19 cellular contexts compared by ENCODE assay signal in the genomic region with DNA sequence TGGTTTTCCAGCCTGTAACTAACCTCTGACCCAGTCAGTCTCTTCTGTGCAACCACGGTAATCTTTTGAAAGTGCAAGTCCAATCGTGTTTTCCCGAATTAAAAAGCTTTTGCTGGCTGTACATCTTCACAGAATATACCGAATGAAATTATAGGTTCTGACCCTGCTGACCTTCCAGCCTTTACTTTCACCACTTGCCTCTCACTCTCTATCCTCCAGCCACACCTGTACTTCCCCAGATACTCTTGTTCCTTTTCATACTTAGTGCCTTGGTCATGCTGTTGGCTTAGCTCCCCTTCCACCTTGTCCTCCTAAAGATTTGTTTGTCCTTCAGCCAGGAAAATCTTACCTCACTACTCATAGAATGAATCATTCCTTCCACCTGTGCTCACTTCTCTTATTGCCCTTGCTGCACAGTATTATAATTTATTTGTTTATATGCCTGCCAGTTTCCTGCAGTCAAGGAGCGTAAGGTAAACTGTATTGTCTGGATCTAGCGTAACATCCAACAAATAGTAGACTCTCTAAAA. TPM values are rescaled to one million over a fixed set of nuclear protein-coding genes. Genes with fewer than 3 reads are reported as not detected.
DNase-seq lines count a peak whose midpoint lies in the region; ATAC-seq and TF ChIP-seq lines count a peak whose summit lies in the region.
"Had no signal": no experiment of that assay in that cellular context is flagged by ENCODE, and none has a peak within 500 bp of the region (broad histone marks: within the 10 kb centered on the region; RNA-seq: fewer than 3 reads in every experiment).

No MANE protein-coding gene starts in this region.

- H3K36me3 Mint-ChIP-seq in activated CD4-positive, alpha-beta T cell treated with anti-CD3 and anti-CD28 coated beads for 36 hours (ENCODE audit: low read depth): no peaks in the 10 kb centered on the region
- no peaks in the 10 kb centered on the region for H3K36me3 Mint-ChIP-seq in activated CD4-positive, alpha-beta T cell treated with anti-CD3 and anti-CD28 coated beads, Interleukin-2, amount 10 ng/mL, durations not matched to agents 7 days and 5 days (ENCODE audit: low read depth)
- H3K36me3 Mint-ChIP-seq in glutamatergic neuron (ENCODE audit: unreplicated experiment): no peaks in the 10 kb centered on the region

- peaks cover 14% of the 10 kb centered on the region for H3F3A ChIP-seq in smooth muscle cell (ENCODE audit: low read depth)

- H2AFZ ChIP-seq in smooth muscle cell (ENCODE audit: low read depth): no peak overlapping the region

- H3K27ac ChIP-seq in RWPE2 (ENCODE audit: poor library complexity, severe bottlenecking): peak overlapping the region; percentile 75
- peak overlapping the region; percentile 98 for H3K27ac ChIP-seq in smooth muscle cell (ENCODE audit: low read depth)
- H3K27ac ChIP-seq in heart right ventricle: no peak overlapping the region

- H3K9me3 Mint-ChIP-seq in activated CD4-positive, alpha-beta T cell treated with anti-CD3 and anti-CD28 coated beads for 36 hours (ENCODE audit: low read depth): no peaks in the 10 kb centered on the region
- no peaks in the 10 kb centered on the region for H3K9me3 Mint-ChIP-seq in activated CD4-positive, alpha-beta T cell treated with anti-CD3 and anti-CD28 coated beads, Interleukin-2, amount 10 ng/mL, durations not matched to agents 7 days and 5 days
- peaks cover 10% of the 10 kb centered on the region for H3K9me3 Mint-ChIP-seq in glutamatergic neuron (ENCODE audit: unreplicated experiment)

- H3K4me1 Mint-ChIP-seq in activated CD4-positive, alpha-beta T cell treated with anti-CD3 and anti-CD28 coated beads for 36 hours: peaks cover 21% of the 10 kb centered on the region
- peaks cover 30% of the 10 kb centered on the region for H3K4me1 Mint-ChIP-seq in activated CD4-positive, alpha-beta T cell treated with anti-CD3 and anti-CD28 coated beads, Interleukin-2, amount 10 ng/mL, durations not matched to agents 7 days and 5 days
- peaks cover 11% of the 10 kb centered on the region for H3K4me1 Mint-ChIP-seq in glutamatergic neuron (ENCODE audit: low read depth, unreplicated experiment)

- H3K4me2 ChIP-seq in smooth muscle cell: no peak overlapping the region

- TF ChIP-seq POLR2A in lower leg skin (IDR thresholded peaks at IDR 0.05): no peak

- DNase-seq in activated CD4-positive, alpha-beta T cell treated with anti-CD3 and anti-CD28 coated beads for 36 hours: no peak
- no peak for DNase-seq in activated CD4-positive, alpha-beta T cell treated with anti-CD3 and anti-CD28 coated beads, Interleukin-2, amount 10 ng/mL, durations not matched to agents 7 days and 5 days
- DNase-seq in RWPE2 (ENCODE audit: low spot score): no peak
- DNase-seq in glutamatergic neuron: no peak
- DNase-seq in smooth muscle cell (lab: John Stamatoyannopoulos, UW; ENCODE audit: unreplicated experiment): no peak
- DNase-seq in NCI-H1694 (lab: John Stamatoyannopoulos, UW): no peak
- no peak for DNase-seq in lower leg skin (ENCODE audit: low spot score in 2 of 2)
- no peak for DNase-seq in heart right ventricle
- DNase-seq: ACHN; activated CD8-positive, alpha-beta memory T cell treated with anti-CD3 and anti-CD28 coated beads, Interleukin-2, amount 50 U/mL, for 48 hours; anterior cingulate cortex; dorsolateral prefrontal cortex; gastrocnemius medialis; kidney; NCI-H1092; NCI-H69; nucleus accumbens; SHP77 treated with DMSO at 0.1 percent for 48 hours; stimulated activated CD4-positive, alpha-beta T cell treated with anti-CD3 and anti-CD28 coated beads, Interleukin-15, amount 100 ng/mL, for 24 hours had no signal

- H3K79me2 ChIP-seq in smooth muscle cell (ENCODE audit: low read depth): peaks cover 17% of the 10 kb centered on the region

- 92% methylated on average over 6 of the region's 6 CpGs for WGBS in smooth muscle cell (ENCODE audit: low lambda C conversion rate)
- WGBS in lower leg skin, 2 donors: 58 to 64% methylated on average over 6 of the region's 6 CpGs
- 96 to 97% methylated on average over 6 of the region's 6 CpGs for WGBS in heart right ventricle, 2 donors

- TF ChIP-seq CTCF in RWPE2 (IDR thresholded peaks at IDR 0.05; ENCODE audit: poor library complexity, severe bottlenecking): no peak
- TF ChIP-seq CTCF in glutamatergic neuron (IDR thresholded peaks at IDR 0.05; ENCODE audit: partially characterized antibody, unreplicated experiment): no peak
- TF ChIP-seq CTCF in smooth muscle cell (IDR thresholded peaks at IDR 0.05; ENCODE audit: borderline replicate concordance, insufficient read depth, poor library complexity, severe bottlenecking): no peak
- no peak for TF ChIP-seq CTCF in lower leg skin (IDR thresholded peaks at IDR 0.05)
- no peak for TF ChIP-seq CTCF in heart right ventricle (IDR thresholded peaks at IDR 0.05)

- peaks cover 2% of the 10 kb centered on the region for H3K27me3 Mint-ChIP-seq in activated CD4-positive, alpha-beta T cell treated with anti-CD3 and anti-CD28 coated beads for 36 hours
- H3K27me3 Mint-ChIP-seq in activated CD4-positive, alpha-beta T cell treated with anti-CD3 and anti-CD28 coated beads, Interleukin-2, amount 10 ng/mL, durations not matched to agents 7 days and 5 days: peaks cover 6% of the 10 kb centered on the region
- H3K27me3 Mint-ChIP-seq in glutamatergic neuron (ENCODE audit: unreplicated experiment): peaks cover 5% of the 10 kb centered on the region

- H3K36me3 ChIP-seq in RWPE2 (ENCODE audit: low read depth): no peaks in the 10 kb centered on the region
- no peaks in the 10 kb centered on the region for H3K36me3 ChIP-seq in smooth muscle cell (ENCODE audit: low read depth)
- H3K36me3 ChIP-seq in heart right ventricle: no peaks in the 10 kb centered on the region
- H3K36me3 ChIP-seq: gastrocnemius medialis had no signal

- intact Hi-C loops in activated CD4-positive, alpha-beta T cell treated with anti-CD3 and anti-CD28 coated beads for 36 hours (cut with DNase I, micrococcal nuclease): loop anchor here in 1 of 2 experiments (5.0 kb wide), 1 partner anchor 966 kb away; a partner anchor contains a TSS
- intact Hi-C loops in lower leg skin (cut with DNase I; ENCODE audit: low total_unique reads) (no loop called here), heart right ventricle (cut with DNase I) (loop anchor here in 3 of 10 donors (5.0 kb wide), 2 partner anchors 39 to 44 kb away; a partner anchor contains a TSS)

- ATAC-seq in activated CD4-positive, alpha-beta T cell treated with anti-CD3 and anti-CD28 coated beads for 36 hours: no peak
- ATAC-seq in RWPE2 (ENCODE audit: low read depth): peak; percentile 37
- ATAC-seq in heart right ventricle: no peak
- ATAC-seq: gastrocnemius medialis had no signal

- H3K9me3 ChIP-seq in RWPE2 (ENCODE audit: severe bottlenecking): no peaks in the 10 kb centered on the region
- H3K9me3 ChIP-seq in smooth muscle cell (replicated peaks; ENCODE audit: low read depth): no peaks in the 10 kb centered on the region
- no peaks in the 10 kb centered on the region for H3K9me3 ChIP-seq in heart right ventricle
- H3K9me3 ChIP-seq: gastrocnemius medialis had no signal

- H3K4me1 ChIP-seq in RWPE2 (ENCODE audit: insufficient read depth, poor library complexity, severe bottlenecking): peaks cover 24% of the 10 kb centered on the region
- peaks cover 15% of the 10 kb centered on the region for H3K4me1 ChIP-seq in smooth muscle cell (ENCODE audit: low read depth)
- peaks cover 7 to 27% (median 24%) of the 10 kb centered on the region in 9 donors for H3K4me1 ChIP-seq in heart right ventricle

- no peak overlapping the region for H3K9ac ChIP-seq in smooth muscle cell (ENCODE audit: low read depth)

- H3K27me3 ChIP-seq in RWPE2 (ENCODE audit: insufficient read depth, poor library complexity, severe bottlenecking): no peaks in the 10 kb centered on the region
- H3K27me3 ChIP-seq in smooth muscle cell (ENCODE audit: low read depth): no peaks in the 10 kb centered on the region
- no peaks in the 10 kb centered on the region for H3K27me3 ChIP-seq in heart right ventricle
- H3K27me3 ChIP-seq: dorsolateral prefrontal cortex, gastrocnemius medialis had no signal

- peak overlapping the region; percentile 51 for H3K27ac Mint-ChIP-seq in activated CD4-positive, alpha-beta T cell treated with anti-CD3 and anti-CD28 coated beads for 36 hours
- H3K27ac Mint-ChIP-seq in activated CD4-positive, alpha-beta T cell treated with anti-CD3 and anti-CD28 coated beads, Interleukin-2, amount 10 ng/mL, durations not matched to agents 7 days and 5 days: no peak overlapping the region
- H3K27ac Mint-ChIP-seq in glutamatergic neuron (ENCODE audit: unreplicated experiment): no peak overlapping the region

- POLR2A ChIA-PET in activated CD4-positive, alpha-beta T cell treated with anti-CD3 and anti-CD28 coated beads for 36 hours (lab: Charles Lee): no interaction called here
- POLR2A ChIA-PET in activated CD4-positive, alpha-beta T cell treated with anti-CD3 and anti-CD28 coated beads, Interleukin-2, amount 10 ng/mL, durations not matched to agents 7 days and 5 days (lab: Charles Lee): no interaction called here

- peaks cover 19% of the 10 kb centered on the region for H4K20me1 ChIP-seq in smooth muscle cell (ENCODE audit: low read depth)

- no peak overlapping the region for H3K4me3 Mint-ChIP-seq in activated CD4-positive, alpha-beta T cell treated with anti-CD3 and anti-CD28 coated beads for 36 hours
- no peak overlapping the region for H3K4me3 Mint-ChIP-seq in activated CD4-positive, alpha-beta T cell treated with anti-CD3 and anti-CD28 coated beads, Interleukin-2, amount 10 ng/mL, durations not matched to agents 7 days and 5 days
- peak overlapping the region; percentile 1 for H3K4me3 Mint-ChIP-seq in glutamatergic neuron (ENCODE audit: unreplicated experiment)

- CTCF ChIA-PET in activated CD4-positive, alpha-beta T cell treated with anti-CD3 and anti-CD28 coated beads for 36 hours (lab: Charles Lee): no interaction called here
- CTCF ChIA-PET in activated CD4-positive, alpha-beta T cell treated with anti-CD3 and anti-CD28 coated beads, Interleukin-2, amount 10 ng/mL, durations not matched to agents 7 days and 5 days (lab: Charles Lee): no interaction called here

- H3K4me3 ChIP-seq in RWPE2 (ENCODE audit: severe bottlenecking): no peak overlapping the region
- H3K4me3 ChIP-seq in smooth muscle cell: no peak overlapping the region
- H3K4me3 ChIP-seq in lower leg skin (ENCODE audit: low read depth, poor library complexity, severe bottlenecking): no peak overlapping the region
- no peak overlapping the region for H3K4me3 ChIP-seq in heart right ventricle
- H3K4me3 ChIP-seq: dorsolateral prefrontal cortex, gastrocnemius medialis had no signal

RNA-seq across cellular contexts. Expression of a gene that starts 2.3 kb away (rescaled TPM):
- 10 to 100 TPM; 14.2 to 18.4 TPM for total RNA-seq in activated CD4-positive, alpha-beta T cell treated with anti-CD3 and anti-CD28 coated beads for 36 hours
- 10 to 100 TPM; 14.1 to 14.2 TPM for total RNA-seq in activated CD4-positive, alpha-beta T cell treated with anti-CD3 and anti-CD28 coated beads, Interleukin-2, amount 10 ng/mL, durations not matched to agents 7 days and 5 days
- total RNA-seq in glutamatergic neuron (ENCODE audit: unreplicated experiment): 46.4 TPM
- 50.1 and 52.5 TPM in 2 replicates for total RNA-seq in smooth muscle cell
- 18.6 and 26.0 TPM in 2 replicates for polyA plus RNA-seq in smooth muscle cell
- total RNA-seq in lower leg skin: 10 to 100 TPM; 25.6 to 37.1 (median 33.3) TPM
- total RNA-seq in heart right ventricle: 10 to 100 TPM; 26.9 to 39.9 (median 36.1) TPM
- polyA plus RNA-seq in heart right ventricle: 10 to 100 TPM; 13.2 to 29.1 TPM

RNA-seq across cellular contexts. Expression of a gene that starts 41.3 kb away (rescaled TPM):
- 10 to 100 TPM; 30.1 to 43.4 TPM for total RNA-seq in activated CD4-positive, alpha-beta T cell treated with anti-CD3 and anti-CD28 coated beads for 36 hours
- 10 to 100 TPM; 26.5 to 36.1 TPM for total RNA-seq in activated CD4-positive, alpha-beta T cell treated with anti-CD3 and anti-CD28 coated beads, Interleukin-2, amount 10 ng/mL, durations not matched to agents 7 days and 5 days
- total RNA-seq in glutamatergic neuron (ENCODE audit: unreplicated experiment) (10.2 TPM), smooth muscle cell (32.5 and 45.0 TPM in 2 replicates), lower leg skin (10 to 100 TPM; 16.8 to 31.3 (median 20.3) TPM), heart right ventricle (10 to 100 TPM; 24.2 to 32.9 (median 28.9) TPM)
- polyA plus RNA-seq in smooth muscle cell (8.2 and 9.4 TPM in 2 replicates), heart right ventricle (1 to 10 TPM; 7.2 to 8.9 TPM)

RNA-seq across cellular contexts. Expression of a gene that starts 41.4 kb away (rescaled TPM):
- 1 to 10 TPM; 8.3 to 8.4 TPM for total RNA-seq in activated CD4-positive, alpha-beta T cell treated with anti-CD3 and anti-CD28 coated beads for 36 hours
- total RNA-seq in activated CD4-positive, alpha-beta T cell treated with anti-CD3 and anti-CD28 coated beads, Interleukin-2, amount 10 ng/mL, durations not matched to agents 7 days and 5 days: 10 to 100 TPM; 10.1 to 13.3 TPM
- total RNA-seq in glutamatergic neuron (ENCODE audit: unreplicated experiment): 21.6 TPM
- total RNA-seq in smooth muscle cell: 74.7 and 84.1 TPM in 2 replicates
- polyA plus RNA-seq in smooth muscle cell: 40.4 and 46.1 TPM in 2 replicates
- total RNA-seq in lower leg skin: 10 to 100 TPM; 13.2 to 41.9 (median 29.7) TPM
- 10 to 100 TPM; 33.9 to 57.1 (median 45.4) TPM for total RNA-seq in heart right ventricle
- 10 to 100 TPM; 10.1 to 59.1 TPM for polyA plus RNA-seq in heart right ventricle

Comparison
In these comparisons a context has a peak if more than half of its experiments do, and no peak if none do; other contexts are left out.
1. H3K27ac ChIP-seq: peak in RWPE2 (single experiment) and smooth muscle cell (single experiment); none in heart right ventricle (0 of 10).